Comparison of ENCODE assay signal across 8 cellular contexts in genomic region chr5:5497132-5497748, GRCh38.
DNase-seq lines count a peak whose midpoint lies in the region; ATAC-seq, FAIRE-seq and TF ChIP-seq lines count a peak whose summit lies in the region.

No MANE protein-coding gene starts in this region.

- H3K4me1 ChIP-seq in right atrium auricular region (peaks cover 0 to 19% of the 10 kb centered on the region in 2 donors), sigmoid colon (peaks cover 0 to 20% (median 15%) of the 10 kb centered on the region in 4 donors)

- 40 to 42% methylated on average over 12 of the region's 12 CpGs for WGBS in sigmoid colon, 2 donors

- H3K27me3 ChIP-seq in GM06990 (replicated peaks; ENCODE audit: control insufficient read depth, insufficient read depth, low read length) (no peaks in the 10 kb centered on the region), right atrium auricular region (no peaks in the 10 kb centered on the region), sigmoid colon (no peaks in the 10 kb centered on the region)

- peak; percentile 53 for FAIRE-seq in A204.1 (lab: Jason Lieb, UNC)

- H3K36me3 ChIP-seq in GM06990 (ENCODE audit: control insufficient read depth, insufficient read depth, low read length) (no peaks in the 10 kb centered on the region), right atrium auricular region (no peaks in the 10 kb centered on the region), sigmoid colon (no peaks in the 10 kb centered on the region)

- ATAC-seq in HG03045 (IDR thresholded peaks at IDR 0.05; ENCODE audit: unreplicated experiment): peak; percentile 44

- TF ChIP-seq CTCF in GM06990 (IDR thresholded peaks at IDR 0.05; ENCODE audit: insufficient read depth, low read length, poor library complexity, severe bottlenecking) (peak; percentile 86), right atrium auricular region (IDR thresholded peaks at IDR 0.05) (peak; percentile 56 to 81), sigmoid colon (IDR thresholded peaks at IDR 0.05) (peak in 3 of 4 experiments; percentile 47 to 79 (median 76))

- TF ChIP-seq POLR2A in sigmoid colon (IDR thresholded peaks at IDR 0.05): no peak

- DNase-seq in GM06990 (ENCODE audit: extremely low read depth, insufficient read length) (no peak), NCI-H345 treated with DMSO at 0.1 percent for 48 hours (lab: John Stamatoyannopoulos, UW; ENCODE audit: unreplicated experiment) (peak; percentile 26), amniotic epithelial cell (ENCODE audit: low read depth) (peak; percentile 53), right atrium auricular region (ENCODE audit: low spot score) (peak; percentile 68), sigmoid colon (peak; percentile 77), activated T-cell treated with anti-CD3 and anti-CD28 coated beads for 4 hours (no peak)

- no peak overlapping the region for H3K4me3 ChIP-seq in GM06990 (replicated peaks; ENCODE audit: low read depth, low read length)
- no peak overlapping the region for H3K4me3 ChIP-seq in right atrium auricular region
- H3K4me3 ChIP-seq in sigmoid colon: no peak overlapping the region

- TF ChIP-seq EP300 in sigmoid colon (IDR thresholded peaks at IDR 0.05): no peak

- H3K9me3 ChIP-seq in right atrium auricular region (no peaks in the 10 kb centered on the region), sigmoid colon (no peaks in the 10 kb centered on the region)

- intact Hi-C loops in sigmoid colon (cut with DNase I): loop anchor here (2.0 to 10.0 kb wide), 3 partner anchors 148 to 1086 kb away; no protein-coding TSS in a partner anchor

- no peak overlapping the region for H3K27ac ChIP-seq in right atrium auricular region
- no peak overlapping the region for H3K27ac ChIP-seq in sigmoid colon

Comparison
In these comparisons a context has a peak if more than half of its experiments do, and no peak if none do; other contexts are left out.
1. DNase-seq: peak in NCI-H345 treated with DMSO at 0.1 percent for 48 hours (single experiment), amniotic epithelial cell (single experiment), right atrium auricular region (single experiment) and sigmoid colon (single experiment); none in GM06990 (single experiment) and activated T-cell treated with anti-CD3 and anti-CD28 coated beads for 4 hours (single experiment).
2. Peak in every context shown above with its lines, with median percentiles within 50 percentile points of each other: CTCF ChIP-seq.